ENCODE assay signal across 21 cellular contexts in genomic region chr10:34702093-34702952, GRCh38.
DNase-seq lines count a peak whose midpoint lies in the region; ATAC-seq and TF ChIP-seq lines count a peak whose summit lies in the region.
"Had no signal": no experiment of that assay in that cellular context is flagged by ENCODE, and none has a peak within 500 bp of the region (broad histone marks: within the 10 kb centered on the region; RNA-seq: fewer than 3 reads in every experiment).

No MANE protein-coding gene starts in this region.

- no peak for TF ChIP-seq CTCF in MCF 10A (IDR thresholded peaks at IDR 0.05; ENCODE audit: unreplicated experiment)

- peak overlapping the region in 11 of 21 experiments; percentile 4 to 71 (median 26) for H3K27ac ChIP-seq in skin epidermis
- H3K27ac ChIP-seq: KMS-11, Peyer's patch, WERI-Rb-1 had no signal

- intact Hi-C loops in MCF 10A (cut with micrococcal nuclease), result no loop called here

- no TSS peak for BruUV-seq in MCF 10A (replicated peaks; lab: Mats Ljungman, UMichigan)

- peaks cover 62% of the 10 kb centered on the region for H3K4me1 Mint-ChIP-seq in MCF 10A (ENCODE audit: insufficient read depth, unreplicated experiment)

- H3K4me3 Mint-ChIP-seq in MCF 10A (ENCODE audit: unreplicated experiment), result no peak overlapping the region
- H3K4me3 Mint-ChIP-seq: HFFc6; stimulated activated naive CD8-positive, alpha-beta T cell treated with anti-CD3 and anti-CD28 coated beads, Interleukin-15, Interleukin-2, amounts not matched to agents 100 ng/mL and 50 ng/mL, for 24 hours had no signal

- peak overlapping the region; percentile 79 for H3K27ac Mint-ChIP-seq in MCF 10A (ENCODE audit: low read depth, unreplicated experiment)
- H3K27ac Mint-ChIP-seq: HFFc6; stimulated activated naive CD8-positive, alpha-beta T cell treated with anti-CD3 and anti-CD28 coated beads, Interleukin-15, Interleukin-2, amounts not matched to agents 100 ng/mL and 50 ng/mL, for 24 hours had no signal

- ATAC-seq in GM21529 (IDR thresholded peaks at IDR 0.05; ENCODE audit: unreplicated experiment) (no peak), GM18520 (IDR thresholded peaks at IDR 0.05; ENCODE audit: unreplicated experiment) (no peak)
- ATAC-seq: mucosa of descending colon had no signal

- CTCF ChIA-PET in MCF 10A (lab: Yijun Ruan, JAX), result interaction anchor here (0.6 to 1.5 kb wide), 2 partner anchors 12 to 282 kb away, joined by 3 to 5 read pairs; no protein-coding TSS in a partner anchor

- DNase-seq in NCI-H69 (lab: John Stamatoyannopoulos, UW) (peak; percentile 24), MCF 10A (ENCODE audit: unreplicated experiment) (peak; percentile 36), kidney glomerular epithelial cell (lab: John Stamatoyannopoulos, UW) (peak; percentile 62), EL (no peak)
- DNase-seq: activated CD8-positive, alpha-beta memory T cell treated with anti-CD3 and anti-CD28 coated beads for 24 hours; anterior cingulate cortex; C1 segment of cervical spinal cord; DMS53; HFFc6; mucosa of descending colon; NCI-H1436; NCI-H526; ovary; Peyer's patch; SW 1271; WERI-Rb-1 had no signal

- peaks cover 6% of the 10 kb centered on the region for H3K9me3 Mint-ChIP-seq in MCF 10A (ENCODE audit: unreplicated experiment)
- H3K9me3 Mint-ChIP-seq: HFFc6; stimulated activated naive CD8-positive, alpha-beta T cell treated with anti-CD3 and anti-CD28 coated beads, Interleukin-15, Interleukin-2, amounts not matched to agents 100 ng/mL and 50 ng/mL, for 24 hours had no signal

- POLR2A ChIA-PET in MCF 10A (lab: Yijun Ruan, JAX), result interaction anchor here (1.0 to 2.0 kb wide), 2 partner anchors 8 to 44 kb away, joined by 3 to 5 read pairs; no protein-coding TSS in a partner anchor

- H3K27me3 Mint-ChIP-seq in MCF 10A (ENCODE audit: insufficient read depth, unreplicated experiment), result no peaks in the 10 kb centered on the region

- H3K36me3 Mint-ChIP-seq in MCF 10A (ENCODE audit: insufficient read depth, unreplicated experiment), result peaks cover 13% of the 10 kb centered on the region

- H3K4me3 ChIP-seq in skin epidermis, result no peak overlapping the region
- H3K4me3 ChIP-seq: mucosa of descending colon, ovary, Peyer's patch had no signal
